Comparison of ENCODE assay signal across 2 cellular contexts in the genomic region with DNA sequence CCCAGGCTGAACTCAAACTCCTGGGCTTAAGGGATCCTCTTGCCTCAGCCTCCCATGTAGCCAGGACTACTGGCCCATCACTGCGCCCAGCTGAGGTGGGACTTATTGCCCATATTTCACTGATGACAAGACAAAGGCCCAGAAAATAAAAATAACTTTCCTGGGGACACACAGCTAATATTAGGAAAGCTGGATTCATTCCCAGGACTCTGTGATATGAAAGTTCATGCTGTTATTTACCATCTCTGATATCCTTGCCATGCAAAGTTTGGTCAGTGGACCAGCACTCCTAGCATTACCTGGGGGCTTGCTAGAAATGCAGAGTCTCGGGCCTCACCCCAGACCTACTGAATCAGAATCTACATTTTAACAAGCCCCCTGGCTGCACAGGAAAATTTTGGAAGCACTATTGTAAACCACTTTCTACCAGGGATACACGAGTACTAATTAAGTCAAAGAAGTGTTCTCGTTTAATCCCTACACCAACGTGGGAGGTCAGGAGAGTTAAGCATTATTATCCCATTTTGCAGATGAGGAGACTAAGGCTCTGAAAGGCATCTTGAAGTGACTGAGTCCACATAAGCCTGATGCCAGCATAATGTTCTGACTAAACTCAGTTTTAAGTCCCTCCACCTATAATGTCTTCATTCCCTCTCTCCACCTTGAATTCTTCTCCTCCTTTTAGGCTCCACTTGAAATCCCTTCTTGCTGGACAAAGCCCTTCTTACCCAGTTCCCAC.
TF ChIP-seq lines count a peak whose summit lies in the region.

No MANE protein-coding gene starts in this region.

TF ChIP-seq in K562, 482 proteins besides CTCF, POLR2A, EP300 and RAD21:
- TF ChIP-seq ZFP1 (CRISPR knock-in tag; IDR thresholded peaks at IDR 0.05) (no peak), RBM25 (IDR thresholded peaks at IDR 0.05; ENCODE audit: low read depth, low read length, severe bottlenecking) (peak; percentile 94), HDAC2 (IDR thresholded peaks at IDR 0.05) (peak; percentile 48; the same call in 1 of the 2 replicates), JUNB (CRISPR knock-in tag; conservative IDR thresholded peaks at IDR 0.05) (no peak), BCOR (IDR thresholded peaks at IDR 0.05) (peak; percentile 69; the same call in 1 of the 2 replicates), HOXB6 (CRISPR knock-in tag; IDR thresholded peaks at IDR 0.05; ENCODE audit: borderline replicate concordance) (no peak), KDM1A (IDR thresholded peaks at IDR 0.05) (0 out of 4 replicates have a peak, but pooled peaks of 1 of the 2 experiments have one; percentile 15), ZNF551 (CRISPR knock-in tag; IDR thresholded peaks at IDR 0.05) (no peak), ADNP (tag; IDR thresholded peaks at IDR 0.05) (0 out of 2 replicates have a peak, but pooled peaks have one; percentile 58)
- TF ChIP-seq, protein P1, sequence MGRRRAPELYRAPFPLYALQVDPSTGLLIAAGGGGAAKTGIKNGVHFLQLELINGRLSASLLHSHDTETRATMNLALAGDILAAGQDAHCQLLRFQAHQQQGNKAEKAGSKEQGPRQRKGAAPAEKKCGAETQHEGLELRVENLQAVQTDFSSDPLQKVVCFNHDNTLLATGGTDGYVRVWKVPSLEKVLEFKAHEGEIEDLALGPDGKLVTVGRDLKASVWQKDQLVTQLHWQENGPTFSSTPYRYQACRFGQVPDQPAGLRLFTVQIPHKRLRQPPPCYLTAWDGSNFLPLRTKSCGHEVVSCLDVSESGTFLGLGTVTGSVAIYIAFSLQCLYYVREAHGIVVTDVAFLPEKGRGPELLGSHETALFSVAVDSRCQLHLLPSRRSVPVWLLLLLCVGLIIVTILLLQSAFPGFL (CRISPR knock-in tag; IDR thresholded peaks at IDR 0.05): no peak

TF ChIP-seq in liver, 16 proteins besides CTCF, POLR2A, EP300 and RAD21:
- TF ChIP-seq TAF1 (conservative IDR thresholded peaks at IDR 0.05) (no peak), FOXA1 (IDR thresholded peaks at IDR 0.05) (peak; percentile 13), JUND (IDR thresholded peaks at IDR 0.05) (no peak), RXRA (IDR thresholded peaks at IDR 0.05) (peak in 1 of 2 donors; percentile 42), FOXA2 (IDR thresholded peaks at IDR 0.05) (peak; percentile 32), HNF4G (IDR thresholded peaks at IDR 0.05) (no peak), HNF4A (conservative IDR thresholded peaks at IDR 0.05) (peak; percentile 17 to 43), ATF3 (IDR thresholded peaks at IDR 0.05) (no peak), SP1 (IDR thresholded peaks at IDR 0.05) (no peak)
- TF ChIP-seq, protein P2, sequence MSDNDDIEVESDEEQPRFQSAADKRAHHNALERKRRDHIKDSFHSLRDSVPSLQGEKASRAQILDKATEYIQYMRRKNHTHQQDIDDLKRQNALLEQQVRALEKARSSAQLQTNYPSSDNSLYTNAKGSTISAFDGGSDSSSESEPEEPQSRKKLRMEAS (IDR thresholded peaks at IDR 0.05): peak; percentile 5
